Comparison of ENCODE assay signal across 32 cellular contexts in genomic region chr22:43554259-43554636, GRCh38.
"Had no signal": no experiment of that assay in that cellular context is flagged by ENCODE, and none has a peak within 500 bp of the region (broad histone marks: within the 10 kb centered on the region; RNA-seq: fewer than 3 reads in every experiment).

No MANE protein-coding gene starts in this region.

- H3K9me3 Mint-ChIP-seq: activated CD8-positive, alpha-beta T cell treated with anti-CD3 and anti-CD28 coated beads for 36 hours; activated naive CD8-positive, alpha-beta T cell treated with anti-CD3 and anti-CD28 coated beads for 36 hours; activated T-cell treated with anti-CD3 and anti-CD28 coated beads, Interleukin-2, amount 50 U/mL, for 72 hours; activated T-helper 17 cell treated with anti-CD3 and anti-CD28 coated beads, Interleukin-2, amount 50 U/mL, for 72 hours had no signal

- H3K27me3 Mint-ChIP-seq: activated naive CD8-positive, alpha-beta T cell treated with anti-CD3 and anti-CD28 coated beads for 36 hours had no signal

- H3K9me3 ChIP-seq: MG63 had no signal

- H3K27ac Mint-ChIP-seq: activated CD8-positive, alpha-beta T cell treated with anti-CD3 and anti-CD28 coated beads for 36 hours; activated naive CD8-positive, alpha-beta T cell treated with anti-CD3 and anti-CD28 coated beads for 36 hours; activated T-cell treated with anti-CD3 and anti-CD28 coated beads, Interleukin-2, amount 50 U/mL, for 72 hours; activated T-helper 17 cell treated with anti-CD3 and anti-CD28 coated beads, Interleukin-2, amount 50 U/mL, for 72 hours had no signal

- H3K4me3 Mint-ChIP-seq: activated CD8-positive, alpha-beta T cell treated with anti-CD3 and anti-CD28 coated beads for 36 hours; activated naive CD8-positive, alpha-beta T cell treated with anti-CD3 and anti-CD28 coated beads for 36 hours; activated T-cell treated with anti-CD3 and anti-CD28 coated beads, Interleukin-2, amount 50 U/mL, for 72 hours; activated T-helper 17 cell treated with anti-CD3 and anti-CD28 coated beads, Interleukin-2, amount 50 U/mL, for 72 hours had no signal

- H3K4me1 Mint-ChIP-seq: activated naive CD8-positive, alpha-beta T cell treated with anti-CD3 and anti-CD28 coated beads for 36 hours; activated T-helper 17 cell treated with anti-CD3 and anti-CD28 coated beads, Interleukin-2, amount 50 U/mL, for 72 hours had no signal

- H3K27ac ChIP-seq: brain microvascular endothelial cell, PC-9, RWPE1, WERI-Rb-1 had no signal

- H3K36me3 ChIP-seq: brain microvascular endothelial cell, MG63, WERI-Rb-1 had no signal

- ATAC-seq: activated CD8-positive, alpha-beta T cell treated with anti-CD3 and anti-CD28 coated beads for 36 hours; activated T-cell treated with anti-CD3 and anti-CD28 coated beads, Interleukin-2, amount 50 U/mL, for 72 hours; activated T-helper 17 cell treated with anti-CD3 and anti-CD28 coated beads, Interleukin-2, amount 50 U/mL, for 72 hours; Right ventricle myocardium inferior had no signal

- H3K4me3 ChIP-seq: MG63, PC-9 had no signal

- H3K27me3 ChIP-seq: brain microvascular endothelial cell had no signal

- H3K36me3 Mint-ChIP-seq: activated naive CD8-positive, alpha-beta T cell treated with anti-CD3 and anti-CD28 coated beads for 36 hours had no signal

- DNase-seq: activated CD4-positive, alpha-beta T cell treated with anti-CD3 and anti-CD28 coated beads for 1 hour; activated CD4-positive, alpha-beta T cell treated with anti-CD3 and anti-CD28 coated beads for 48 hours; activated CD4-positive, alpha-beta T cell treated with anti-CD3 and anti-CD28 coated beads, Interleukin-2, amount 50 U/mL, for 4 hours; activated CD4-positive, CD25-positive, alpha-beta regulatory T cell; activated CD8-positive, alpha-beta T cell treated with anti-CD3 and anti-CD28 coated beads for 36 hours; activated naive CD4-positive, alpha-beta T cell; activated naive CD4-positive, alpha-beta T cell treated with anti-CD3 and anti-CD28 coated beads, Interleukin-2, amount 50 U/mL, for 16 hours; activated naive CD8-positive, alpha-beta T cell treated with anti-CD3 and anti-CD28 coated beads for 36 hours; activated T-cell treated with anti-CD3 and anti-CD28 coated beads, Interleukin-2, amount 50 U/mL, for 1 hour; activated T-cell treated with anti-CD3 and anti-CD28 coated beads, Interleukin-2, amount 50 U/mL, for 72 hours; amniotic stem cell; brain microvascular endothelial cell; Kasumi-1; KG1; MG63; NCI-H1048; NCI-H1105 treated with DMSO at 0.1 percent for 48 hours; NCI-H1436; NCI-H1694; NCI-H1930; NCI-H345; NCI-H524 treated with DMSO at 0.1 percent for 48 hours; PC-9; SIG-M5; SW 1271; T-helper 1 cell; T-helper 2 cell; T1000 had no signal
